ENCODE assay signal across 27 cellular contexts in the genomic region with DNA sequence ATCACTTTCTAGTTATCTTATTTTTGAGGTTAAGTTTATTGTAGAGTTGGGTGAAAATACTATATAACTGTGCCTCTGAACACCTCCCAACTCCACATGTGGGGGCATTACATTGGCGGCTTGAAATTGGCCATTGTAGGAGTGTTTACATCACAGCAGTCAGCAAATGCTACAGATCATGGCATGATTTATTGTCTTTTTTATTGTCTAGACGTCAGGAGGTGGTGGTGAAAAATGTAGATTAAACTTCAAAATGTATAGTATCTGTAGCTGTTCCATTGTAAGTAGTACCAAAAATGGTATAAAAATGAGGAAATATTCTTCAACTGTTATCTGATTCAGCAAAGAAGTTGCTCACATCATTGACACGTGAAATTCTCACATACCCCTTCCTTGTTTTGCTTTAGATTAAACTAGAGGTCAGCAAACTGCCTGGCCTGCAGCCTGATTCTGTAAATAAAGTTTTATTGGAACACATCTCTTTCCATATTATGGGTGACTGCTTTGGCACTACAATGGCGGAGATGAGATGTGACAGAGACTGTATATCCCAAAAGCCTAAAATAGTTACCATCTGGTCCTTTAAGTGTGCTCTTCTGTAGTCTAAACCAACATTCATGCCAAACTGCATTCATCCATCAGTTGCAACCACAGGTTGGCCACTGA.
"Had no signal": no experiment of that assay in that cellular context is flagged by ENCODE, and none has a peak within 500 bp of the region (broad histone marks: within the 10 kb centered on the region; RNA-seq: fewer than 3 reads in every experiment).

No MANE protein-coding gene starts in this region.

- H3K27ac ChIP-seq: brain microvascular endothelial cell, cardiac muscle cell, SJCRH30, VCaP had no signal

- H3K4me1 ChIP-seq: SJCRH30 had no signal

- H3K27me3 ChIP-seq: brain microvascular endothelial cell, cardiac muscle cell, SJCRH30 had no signal

- H3K27me3 Mint-ChIP-seq: activated CD4-positive, alpha-beta memory T cell treated with anti-CD3 and anti-CD28 coated beads, Interleukin-2, amount 10 ng/mL, durations not matched to agents 7 days and 5 days; activated CD4-positive, alpha-beta T cell treated with anti-CD3 and anti-CD28 coated beads for 36 hours; activated naive CD4-positive, alpha-beta T cell treated with anti-CD3 and anti-CD28 coated beads, Interleukin-2, amount 10 ng/mL, durations not matched to agents 7 days and 5 days; activated naive CD8-positive, alpha-beta T cell treated with anti-CD3 and anti-CD28 coated beads for 36 hours had no signal

- H3K4me3 ChIP-seq: cardiac muscle cell, SJCRH30 had no signal

- H3K9me3 ChIP-seq: SJCRH30 had no signal

- H3K4me3 Mint-ChIP-seq: activated CD4-positive, alpha-beta memory T cell treated with anti-CD3 and anti-CD28 coated beads, Interleukin-2, amount 10 ng/mL, durations not matched to agents 7 days and 5 days; activated CD4-positive, alpha-beta T cell treated with anti-CD3 and anti-CD28 coated beads for 36 hours; activated naive CD4-positive, alpha-beta T cell treated with anti-CD3 and anti-CD28 coated beads, Interleukin-2, amount 10 ng/mL, durations not matched to agents 7 days and 5 days; activated naive CD8-positive, alpha-beta T cell treated with anti-CD3 and anti-CD28 coated beads for 36 hours; activated T-cell treated with anti-CD3 and anti-CD28 coated beads, Interleukin-2, amount 50 U/mL, for 72 hours; T-helper 1 cell treated with Interleukin-12 subunit alpha and Interleukin-12 subunit beta and Interleukin-4 antibody, amounts not matched to agents 30 μg/mL and 1 μg/mL, for 36 hours had no signal

- H3K4me1 Mint-ChIP-seq: activated CD4-positive, alpha-beta memory T cell treated with anti-CD3 and anti-CD28 coated beads, Interleukin-2, amount 10 ng/mL, durations not matched to agents 7 days and 5 days; activated naive CD4-positive, alpha-beta T cell treated with anti-CD3 and anti-CD28 coated beads, Interleukin-2, amount 10 ng/mL, durations not matched to agents 7 days and 5 days had no signal

- H3K9me3 Mint-ChIP-seq: activated CD4-positive, alpha-beta memory T cell treated with anti-CD3 and anti-CD28 coated beads, Interleukin-2, amount 10 ng/mL, durations not matched to agents 7 days and 5 days; activated naive CD4-positive, alpha-beta T cell treated with anti-CD3 and anti-CD28 coated beads, Interleukin-2, amount 10 ng/mL, durations not matched to agents 7 days and 5 days; activated naive CD8-positive, alpha-beta T cell treated with anti-CD3 and anti-CD28 coated beads for 36 hours had no signal

- DNase-seq: activated CD4-positive, alpha-beta memory T cell treated with anti-CD3 and anti-CD28 coated beads, Interleukin-2, amount 10 ng/mL, durations not matched to agents 7 days and 5 days; activated CD4-positive, alpha-beta T cell treated with anti-CD3 and anti-CD28 coated beads for 36 hours; activated CD4-positive, alpha-beta T cell treated with anti-CD3 and anti-CD28 coated beads, Interleukin-2, amount 50 U/mL, for 1 hour; activated gamma-delta T cell treated with Interleukin-2 at 50 U/mL for 16 hours; activated naive CD4-positive, alpha-beta T cell treated with anti-CD3 and anti-CD28 coated beads, Interleukin-2, amount 10 ng/mL, durations not matched to agents 7 days and 5 days; activated naive CD8-positive, alpha-beta T cell treated with anti-CD3 and anti-CD28 coated beads for 36 hours; activated T-cell treated with anti-CD3 and anti-CD28 coated beads, Interleukin-2, amount 50 U/mL, for 72 hours; brain microvascular endothelial cell; Kasumi-1; NCI-H1048; NCI-H146; NCI-H1930; NCI-H2171; NCI-H2227 treated with DMSO at 0.1 percent for 48 hours; NCI-H446 treated with DMSO at 0.1 percent for 48 hours; NCI-H524 treated with DMSO at 0.1 percent for 48 hours; NCI-H82; RPMI8226; SJCRH30; SW 1271 had no signal

- H3K27ac Mint-ChIP-seq: activated CD4-positive, alpha-beta memory T cell treated with anti-CD3 and anti-CD28 coated beads, Interleukin-2, amount 10 ng/mL, durations not matched to agents 7 days and 5 days; activated CD4-positive, alpha-beta T cell treated with anti-CD3 and anti-CD28 coated beads for 36 hours; activated naive CD4-positive, alpha-beta T cell treated with anti-CD3 and anti-CD28 coated beads, Interleukin-2, amount 10 ng/mL, durations not matched to agents 7 days and 5 days; activated naive CD8-positive, alpha-beta T cell treated with anti-CD3 and anti-CD28 coated beads for 36 hours; activated T-cell treated with anti-CD3 and anti-CD28 coated beads, Interleukin-2, amount 50 U/mL, for 72 hours; activated T-helper 2 cell treated with anti-CD3 and anti-CD28 coated beads, Interferon-gamma antibody, Interleukin-2, Interleukin-4, amounts not matched to agents 10 μg/mL and 5 μg/mL and 100 μg/mL, durations not matched to agents 14 hours and 24 hours and 36 hours; T-helper 1 cell treated with Interleukin-12 subunit alpha and Interleukin-12 subunit beta and Interleukin-4 antibody, amounts not matched to agents 30 μg/mL and 1 μg/mL, for 36 hours had no signal

- H3K36me3 ChIP-seq: brain microvascular endothelial cell, cardiac muscle cell, SJCRH30 had no signal

- ATAC-seq: activated CD4-positive, alpha-beta T cell treated with anti-CD3 and anti-CD28 coated beads for 36 hours; activated T-cell treated with anti-CD3 and anti-CD28 coated beads, Interleukin-2, amount 50 U/mL, for 72 hours; Panc1; Right ventricle myocardium inferior; SK-N-SH treated with all-trans-retinoic acid at 6 μM for 48 hours had no signal
